In genomic region chr2:36964496-36965058, GRCh38 we compare ENCODE assay signal across 8 cellular contexts. TPM values are rescaled to one million over a fixed set of nuclear protein-coding genes. Genes with fewer than 3 reads are reported as not detected.
DNase-seq lines count a peak whose midpoint lies in the region; ATAC-seq and TF ChIP-seq lines count a peak whose summit lies in the region.
"Had no signal": no experiment of that assay in that cellular context is flagged by ENCODE, and none has a peak within 500 bp of the region (broad histone marks: within the 10 kb centered on the region; RNA-seq: fewer than 3 reads in every experiment).

No MANE protein-coding gene starts in this region.

- no peak for TF ChIP-seq POLR2A in erythroblast (IDR thresholded peaks at IDR 0.05; ENCODE audit: low read length)

- TF ChIP-seq CTCF in GM06990 (IDR thresholded peaks at IDR 0.05; ENCODE audit: insufficient read depth, low read length, poor library complexity, severe bottlenecking) (no peak), PC-9 (conservative IDR thresholded peaks at IDR 0.05) (no peak), parathyroid adenoma (IDR thresholded peaks at IDR 0.05) (no peak)

- CTCF ChIA-PET in PC-9 (lab: Charles Lee): no interaction called here

- ATAC-seq in HG02798 (IDR thresholded peaks at IDR 0.05; ENCODE audit: poor library complexity, unreplicated experiment): no peak

- H3K9ac ChIP-seq in parathyroid adenoma: no peak overlapping the region

- peaks cover 58% of the 10 kb centered on the region for H3K79me2 ChIP-seq in PC-9 (ENCODE audit: low read depth)
- H3K79me2 ChIP-seq in parathyroid adenoma: peaks cover 10% of the 10 kb centered on the region

- H3K27me3 ChIP-seq in GM06990 (replicated peaks; ENCODE audit: control insufficient read depth, insufficient read depth, low read length): no peaks in the 10 kb centered on the region
- H3K27me3 ChIP-seq in PC-9 (ENCODE audit: insufficient read depth, low read depth): no peaks in the 10 kb centered on the region
- no peaks in the 10 kb centered on the region for H3K27me3 ChIP-seq in parathyroid adenoma (ENCODE audit: control insufficient read depth, insufficient read depth, low read length)
- H3K27me3 ChIP-seq: SJSA1 had no signal

- no peak overlapping the region for H2AFZ ChIP-seq in PC-9
- H2AFZ ChIP-seq in parathyroid adenoma: no peak overlapping the region

- H3K4me2 ChIP-seq in PC-9 (peak overlapping the region; percentile 94), parathyroid adenoma (ENCODE audit: low read length) (peak overlapping the region; percentile 69)

- BruUV-seq in PC-9 (replicated peaks; lab: Mats Ljungman, UMichigan): no TSS peak

- H3K27ac ChIP-seq in PC-9 (0 out of 2 replicates have a peak overlapping the region, but pooled peaks have one; percentile 4), parathyroid adenoma (no peak overlapping the region)
- H3K27ac ChIP-seq: SJSA1 had no signal

- H3K36me3 ChIP-seq in GM06990 (ENCODE audit: control insufficient read depth, insufficient read depth, low read length) (no peaks in the 10 kb centered on the region), PC-9 (ENCODE audit: low read depth) (no peaks in the 10 kb centered on the region), parathyroid adenoma (ENCODE audit: control insufficient read depth, insufficient read depth, low read length) (no peaks in the 10 kb centered on the region)

- H3K9me2 ChIP-seq in PC-9 (ENCODE audit: insufficient read depth): no peaks in the 10 kb centered on the region

- H4K20me1 ChIP-seq in PC-9 (ENCODE audit: insufficient read depth): no peaks in the 10 kb centered on the region

- H3K4me3 ChIP-seq in GM06990 (replicated peaks; ENCODE audit: low read depth, low read length) (peak overlapping the region; percentile 88), PC-9 (peak overlapping the region; percentile 83; the same call in 1 of the 2 replicates), parathyroid adenoma (ENCODE audit: low read depth, low read length) (no peak overlapping the region)

- no peaks in the 10 kb centered on the region for H3K9me3 ChIP-seq in PC-9 (ENCODE audit: insufficient read depth, low read depth)
- no peaks in the 10 kb centered on the region for H3K9me3 ChIP-seq in parathyroid adenoma (ENCODE audit: control insufficient read depth, low read length)
- H3K9me3 ChIP-seq: SJSA1 had no signal

- POLR2A ChIA-PET in PC-9 (lab: Charles Lee; ENCODE audit: unreplicated experiment): no interaction called here

- H3K4me1 ChIP-seq in PC-9 (replicated peaks; ENCODE audit: insufficient read depth) (peaks cover 51% of the 10 kb centered on the region), parathyroid adenoma (peaks cover 3% of the 10 kb centered on the region)

- peaks cover 11% of the 10 kb centered on the region for H3F3A ChIP-seq in PC-9 (ENCODE audit: insufficient read depth, low read depth)

- intact Hi-C loops in PC-9 (cut with micrococcal nuclease; ENCODE audit: unreplicated experiment): loop anchor here (5.0 kb wide), 1 partner anchor 72 kb away; no protein-coding TSS in a partner anchor

- DNase-seq in GM06990 (ENCODE audit: extremely low read depth, insufficient read length) (no peak), PC-9 (no peak), erythroblast (lab: John Stamatoyannopoulos, UW) (peak; percentile 33 to 52), LoVo (ENCODE audit: low spot score) (no peak), COLO668 (lab: John Stamatoyannopoulos, UW; ENCODE audit: unreplicated experiment) (no peak)

RNA-seq across cellular contexts. Expression of gene STRN, which starts 1.8 kb away (rescaled TPM):
- 33.5 and 37.6 TPM in 2 replicates for total RNA-seq in PC-9 (2021)

Comparison
In these comparisons a context has a peak if more than half of its experiments do, and no peak if none do; other contexts are left out.
1. DNase-seq: peak in erythroblast (2 of 2); none in GM06990 (single experiment), PC-9 (0 of 2), LoVo (single experiment) and COLO668 (single experiment).